Comparison of ENCODE assay signal across 8 cellular contexts in genomic region chr4:80266267-80266901, GRCh38. TPM values are rescaled to one million over a fixed set of nuclear protein-coding genes. Genes with fewer than 3 reads are reported as not detected.
A peak's percentile ranks its signal among the peaks of the same experiment; 100 is the strongest.
DNase-seq lines count a peak whose midpoint lies in the region; ATAC-seq and TF ChIP-seq lines count a peak whose summit lies in the region.

FGF5 (plus strand) TSS chr4:80266664; CDS start chr4:80266825, 161 bp downstream.

- H3K27me3 Mint-ChIP-seq in activated B cell treated with CpG ODN at 0.5 μM for 24 hours (peaks cover 67% of the 10 kb centered on the region), nephron progenitor cell (ENCODE audit: low read depth, poor library complexity) (peaks cover 100% of the 10 kb centered on the region)

- peaks cover 31% of the 10 kb centered on the region for H3K4me1 Mint-ChIP-seq in activated B cell treated with CpG ODN at 0.5 μM for 24 hours
- peaks cover 46% of the 10 kb centered on the region for H3K4me1 Mint-ChIP-seq in nephron progenitor cell

- no peaks in the 10 kb centered on the region for H3K9me3 ChIP-seq in esophagus squamous epithelium

- WGBS in esophagus squamous epithelium, 2 donors = 0 to 2% methylated on average over 9 to 13 of the region's 50 CpGs

- H3K4me3 ChIP-seq in esophagus squamous epithelium = peak within 1 kb of the TSS; percentile 4 to 62 (median 32)

- no peak for TF ChIP-seq POLR2A in esophagus squamous epithelium (IDR thresholded peaks at IDR 0.05)

- POLR2A ChIA-PET in activated B cell treated with CpG ODN at 0.5 μM for 24 hours (lab: Charles Lee) = no interaction called here

- CTCF ChIA-PET in activated B cell treated with CpG ODN at 0.5 μM for 24 hours (lab: Charles Lee) = no interaction called here

- H3K36me3 Mint-ChIP-seq in activated B cell treated with CpG ODN at 0.5 μM for 24 hours (ENCODE audit: low read depth) (no peaks in the 10 kb centered on the region), nephron progenitor cell (ENCODE audit: low read depth) (no peaks in the 10 kb centered on the region)

- no peaks in the 10 kb centered on the region for H3K36me3 ChIP-seq in esophagus squamous epithelium

- ATAC-seq in activated B cell treated with CpG ODN at 0.5 μM for 24 hours (ENCODE audit: low read depth) = peak; percentile 54
- no peak for ATAC-seq in HG03095 (IDR thresholded peaks at IDR 0.05; ENCODE audit: unreplicated experiment)
- ATAC-seq in GM19395 (IDR thresholded peaks at IDR 0.05; ENCODE audit: unreplicated experiment) = no peak

- H3K4me3 Mint-ChIP-seq in activated B cell treated with CpG ODN at 0.5 μM for 24 hours = peak within 1 kb of the TSS; percentile 72
- peak within 1 kb of the TSS; percentile 88 for H3K4me3 Mint-ChIP-seq in nephron progenitor cell

- intact Hi-C loops in activated B cell treated with CpG ODN at 0.5 μM for 24 hours (cut with micrococcal nuclease) (no loop called here), esophagus squamous epithelium (cut with DNase I) (no loop called here)

- H3K27ac Mint-ChIP-seq in activated B cell treated with CpG ODN at 0.5 μM for 24 hours = no peak within 1 kb of the TSS
- no peak within 1 kb of the TSS for H3K27ac Mint-ChIP-seq in nephron progenitor cell

- no peak within 1 kb of the TSS for H3K27ac ChIP-seq in esophagus squamous epithelium

- H3K4me1 ChIP-seq in esophagus squamous epithelium = peaks cover 8 to 34% (median 10%) of the 10 kb centered on the region in 3 donors

- H3K27me3 ChIP-seq in esophagus squamous epithelium = peaks cover 0 to 99% (median 25%) of the 10 kb centered on the region in 4 donors

- peak; percentile 12 for DNase-seq in activated T-cell treated with anti-CD3 and anti-CD28 coated beads for 48 hours (ENCODE audit: low read depth)
- no peak for DNase-seq in activated T-cell treated with anti-CD3 and anti-CD28 coated beads, Interleukin-2, amount 50 U/mL, for 1 hour
- DNase-seq in KG1 (lab: John Stamatoyannopoulos, UW) = peak; percentile 63
- DNase-seq in activated B cell treated with CpG ODN at 0.5 μM for 24 hours = peak; percentile 24
- no peak for DNase-seq in esophagus squamous epithelium (lab: John Stamatoyannopoulos, UW)
- DNase-seq in nephron progenitor cell = peak; percentile 71

- H3K9me3 Mint-ChIP-seq in activated B cell treated with CpG ODN at 0.5 μM for 24 hours (no peaks in the 10 kb centered on the region), nephron progenitor cell (no peaks in the 10 kb centered on the region)

- TF ChIP-seq CTCF in activated B cell treated with CpG ODN at 0.5 μM for 24 hours (IDR thresholded peaks at IDR 0.05) = no peak
- TF ChIP-seq CTCF in esophagus squamous epithelium (IDR thresholded peaks at IDR 0.05) = no peak
- no peak for TF ChIP-seq CTCF in nephron progenitor cell (IDR thresholded peaks at IDR 0.05)

RNA-seq across cellular contexts. Expression of gene FGF5, which starts in this region (rescaled TPM):
- total RNA-seq in activated B cell treated with CpG ODN at 0.5 μM for 24 hours = not detected in 2 replicates
- total RNA-seq in esophagus squamous epithelium = not detected

Comparison
In these comparisons a context has a peak if more than half of its experiments do, and no peak if none do; other contexts are left out.
1. DNase-seq: peak in activated T-cell treated with anti-CD3 and anti-CD28 coated beads for 48 hours (single experiment), KG1 (single experiment) and nephron progenitor cell (single experiment); none in activated T-cell treated with anti-CD3 and anti-CD28 coated beads, Interleukin-2, amount 50 U/mL, for 1 hour (single experiment) and esophagus squamous epithelium (single experiment).
2. Peak in DNase-seq and ATAC-seq in activated B cell treated with CpG ODN at 0.5 μM for 24 hours; RNA of the gene not detected or under 1 TPM.